8 cellular contexts compared by ENCODE assay signal in genomic region chr15:63553388-63553791, GRCh38. TPM values are rescaled to one million over a fixed set of nuclear protein-coding genes. Genes with fewer than 3 reads are reported as not detected.
DNase-seq lines count a peak whose midpoint lies in the region; ATAC-seq and TF ChIP-seq lines count a peak whose summit lies in the region.

No MANE protein-coding gene starts in this region.

- H3K4me1 Mint-ChIP-seq in activated T-cell treated with anti-CD3 and anti-CD28 coated beads, Interleukin-2, amount 50 U/mL, for 24 hours (ENCODE audit: low read depth), result peaks cover 56% of the 10 kb centered on the region
- peaks cover 43% of the 10 kb centered on the region for H3K4me1 Mint-ChIP-seq in WTC11

- no peaks in the 10 kb centered on the region for H3K9me3 Mint-ChIP-seq in activated T-cell treated with anti-CD3 and anti-CD28 coated beads, Interleukin-2, amount 50 U/mL, for 24 hours
- H3K9me3 Mint-ChIP-seq in WTC11, result no peaks in the 10 kb centered on the region

- no peak for DNase-seq in activated T-cell treated with anti-CD3 and anti-CD28 coated beads, Interleukin-2, amount 50 U/mL, for 24 hours
- DNase-seq in activated T-cell treated with anti-CD3 and anti-CD28 coated beads for 4 hours, result no peak
- no peak for DNase-seq in WTC11 (ENCODE audit: low spot score)
- DNase-seq in heart right ventricle, result peak in 1 of 2 donors; percentile 38
- peak; percentile 90 for DNase-seq in skeletal muscle cell (ENCODE audit: low read depth)
- DNase-seq in HPDE6-E6E7 (ENCODE audit: extremely low spot score), result no peak
- no peak for DNase-seq in activated CD4-positive, alpha-beta T cell treated with anti-CD3 and anti-CD28 coated beads, Interleukin-2, amount 50 U/mL, for 48 hours

- peak overlapping the region; percentile 82 for H3K27ac Mint-ChIP-seq in activated T-cell treated with anti-CD3 and anti-CD28 coated beads, Interleukin-2, amount 50 U/mL, for 24 hours
- peak overlapping the region; percentile 96 for H3K27ac Mint-ChIP-seq in WTC11

- H3K9me3 ChIP-seq in heart right ventricle, result no peaks in the 10 kb centered on the region

- peaks cover 61% of the 10 kb centered on the region for H3K36me3 Mint-ChIP-seq in activated T-cell treated with anti-CD3 and anti-CD28 coated beads, Interleukin-2, amount 50 U/mL, for 24 hours (ENCODE audit: low read depth)
- H3K36me3 Mint-ChIP-seq in WTC11, result no peaks in the 10 kb centered on the region; the same call in none of the 2 replicates

- H3K27me3 ChIP-seq in heart right ventricle, result no peaks in the 10 kb centered on the region

- ATAC-seq in WTC11, result peak; percentile 76
- ATAC-seq in heart right ventricle, result peak in 7 of 8 donors; percentile 81 to 87 (median 86)
- ATAC-seq in GM21619 (IDR thresholded peaks at IDR 0.05; ENCODE audit: unreplicated experiment), result no peak

- no peak overlapping the region for H3K4me3 Mint-ChIP-seq in activated T-cell treated with anti-CD3 and anti-CD28 coated beads, Interleukin-2, amount 50 U/mL, for 24 hours
- H3K4me3 Mint-ChIP-seq in WTC11, result peak overlapping the region; percentile 39

- no peak for TF ChIP-seq CTCF in WTC11 (IDR thresholded peaks at IDR 0.05)
- no peak for TF ChIP-seq CTCF in heart right ventricle (IDR thresholded peaks at IDR 0.05)

- intact Hi-C loops in heart right ventricle (cut with DNase I), result loop anchor here in 2 of 10 donors (5.0 to 10.0 kb wide), 2 partner anchors 46 to 49 kb away; partner anchors contain the start of gene USP3 (in 1 of the 2)

- CTCF ChIA-PET in WTC11 (lab: Charles Lee), result interaction anchor here (0.6 to 2.1 kb wide), 8 partner anchors 15 to 600 kb away, joined by 3 to 11 read pairs (median 4); no protein-coding TSS in a partner anchor

- H3K4me1 ChIP-seq in heart right ventricle, result peaks cover 0 to 39% (median 23%) of the 10 kb centered on the region in 9 donors

- H3K36me3 ChIP-seq in heart right ventricle, result peaks cover 0 to 44% (median 13%) of the 10 kb centered on the region in 9 donors

- peak overlapping the region in 5 of 10 donors; percentile 19 to 65 (median 37) for H3K27ac ChIP-seq in heart right ventricle

- POLR2A ChIA-PET in WTC11 (lab: Charles Lee), result no interaction called here

- WGBS in heart right ventricle, 2 donors, result 9% methylated on average over 3 of the region's 3 CpGs

- no peaks in the 10 kb centered on the region for H3K27me3 Mint-ChIP-seq in activated T-cell treated with anti-CD3 and anti-CD28 coated beads, Interleukin-2, amount 50 U/mL, for 24 hours
- no peaks in the 10 kb centered on the region for H3K27me3 Mint-ChIP-seq in WTC11 (ENCODE audit: low read depth)

- peak overlapping the region in 5 of 10 donors; percentile 6 to 21 (median 15) for H3K4me3 ChIP-seq in heart right ventricle
- no peak overlapping the region for H3K4me3 ChIP-seq in skeletal muscle cell (ENCODE audit: low read depth, low read length)

TF ChIP-seq in WTC11, 78 proteins besides CTCF, POLR2A, EP300 and RAD21:
- no peak for TF ChIP-seq AR (CRISPR knock-in tag; IDR thresholded peaks at IDR 0.05)
- no peak for TF ChIP-seq ATF2 (CRISPR knock-in tag; IDR thresholded peaks at IDR 0.05; ENCODE audit: borderline replicate concordance, low read depth)
- no peak for TF ChIP-seq TEAD4 (CRISPR knock-in tag; IDR thresholded peaks at IDR 0.05)
- peak; percentile 64 for TF ChIP-seq USF2 (CRISPR knock-in tag; IDR thresholded peaks at IDR 0.05)
- no peak for TF ChIP-seq ZNF138 (CRISPR knock-in tag; conservative IDR thresholded peaks at IDR 0.05)
- no peak for TF ChIP-seq GRHL2 (CRISPR knock-in tag; IDR thresholded peaks at IDR 0.05; ENCODE audit: insufficient replicate concordance, severe bottlenecking)
- TF ChIP-seq GABPB1 (CRISPR knock-in tag; IDR thresholded peaks at IDR 0.05), result no peak
- no peak for TF ChIP-seq NFATC4 (CRISPR knock-in tag; IDR thresholded peaks at IDR 0.05)
- TF ChIP-seq ZNF671 (CRISPR knock-in tag; IDR thresholded peaks at IDR 0.05), result no peak
- peak; percentile 69; the same call in 1 of the 2 replicates for TF ChIP-seq USF1 (CRISPR knock-in tag; IDR thresholded peaks at IDR 0.05)

RNA-seq across cellular contexts. Expression of gene FBXL22, which starts 43.8 kb away (rescaled TPM):
- 0.46 to 0.73 TPM (median 0.46 TPM) in 3 replicates for total RNA-seq in WTC11 (2021)
- 10 to 100 TPM; 10.9 to 37.7 (median 23.5) TPM for total RNA-seq in heart right ventricle
- 10 to 100 TPM in 1 of 2 donors, 1 to 10 TPM in 1; 2.5 to 38.3 TPM for polyA plus RNA-seq in heart right ventricle

RNA-seq across cellular contexts. Expression of gene USP3, which starts 49.0 kb away (rescaled TPM):
- total RNA-seq in WTC11 (2021) (30.0 to 36.6 TPM (median 30.8 TPM) in 3 replicates), heart right ventricle (10 to 100 TPM; 11.4 to 23.7 (median 17.6) TPM)
- 10 to 100 TPM in 1 of 2 donors, 1 to 10 TPM in 1; 8.4 to 15.4 TPM for polyA plus RNA-seq in heart right ventricle
